In the genomic region with DNA sequence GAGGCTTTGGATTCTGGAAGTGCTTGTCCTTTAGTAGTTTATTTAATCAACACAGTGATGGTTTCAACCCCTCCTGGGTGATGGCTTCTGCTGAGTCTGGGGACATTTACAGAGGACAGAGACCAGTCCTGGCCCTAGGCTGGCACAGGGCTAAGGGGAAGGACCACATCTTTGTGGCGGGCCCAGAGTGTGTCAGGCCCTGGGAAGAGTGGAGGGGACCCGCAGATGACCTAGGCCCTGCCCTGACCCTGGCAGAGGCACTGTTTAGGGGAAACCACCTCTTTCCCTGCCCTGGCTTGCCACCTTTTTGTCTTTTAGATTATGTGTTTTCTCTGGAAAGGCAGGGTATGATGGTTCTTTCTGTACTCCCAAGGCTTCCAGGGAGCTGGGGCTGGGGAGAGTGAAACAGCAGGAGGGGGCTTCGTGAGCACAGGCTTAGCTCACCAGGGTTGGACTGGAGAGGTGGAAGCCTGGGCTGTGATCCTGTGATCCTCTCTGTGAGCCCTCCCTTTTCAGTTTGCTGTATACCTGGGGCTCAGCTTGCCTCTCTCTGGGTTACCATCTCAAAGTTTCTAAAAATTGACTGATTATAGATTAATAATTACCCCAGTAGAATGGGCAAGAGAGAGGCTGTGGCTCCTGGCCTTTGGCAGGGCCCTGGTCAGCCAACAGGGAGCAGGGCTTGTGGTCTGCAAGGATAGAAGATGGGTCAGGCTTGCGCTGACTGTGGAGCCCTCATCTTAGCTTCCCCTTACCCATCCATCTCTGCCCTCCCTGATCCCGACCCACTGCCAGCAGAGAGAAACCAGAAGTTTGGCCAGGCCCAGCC, we compare ENCODE assay signal across 15 cellular contexts. TPM values are rescaled to one million over a fixed set of nuclear protein-coding genes. Genes with fewer than 3 reads are reported as not detected.
A peak's percentile ranks its signal among the peaks of the same experiment; 100 is the strongest.
DNase-seq lines count a peak whose midpoint lies in the region; ATAC-seq and TF ChIP-seq lines count a peak whose summit lies in the region.
"Had no signal": no experiment of that assay in that cellular context is flagged by ENCODE, and none has a peak within 500 bp of the region (broad histone marks: within the 10 kb centered on the region; RNA-seq: fewer than 3 reads in every experiment).

No MANE protein-coding gene starts in this region.

- BruUV-seq in Caco-2 (replicated peaks; lab: Mats Ljungman, UMichigan), result no TSS peak

- H3K4me1 Mint-ChIP-seq in Caco-2 (ENCODE audit: low read depth, unreplicated experiment), result peaks cover 52% of the 10 kb centered on the region
- no peaks in the 10 kb centered on the region for H3K4me1 Mint-ChIP-seq in CD8-positive, alpha-beta T cell (ENCODE audit: low read depth)
- H3K4me1 Mint-ChIP-seq: activated naive CD8-positive, alpha-beta T cell treated with anti-CD3 and anti-CD28 coated beads for 36 hours had no signal

- H3K4me1 ChIP-seq in Caco-2 (peaks cover 71% of the 10 kb centered on the region), adipocyte (ENCODE audit: control insufficient read depth, insufficient read depth, low read length) (peaks cover 56% of the 10 kb centered on the region), skeletal muscle tissue (ENCODE audit: control insufficient read depth in 3 of 3, insufficient read depth in 3 of 3, low read length in 3 of 3) (peaks cover 83 to 97% (median 91%) of the 10 kb centered on the region in 3 donors)
- H3K4me1 ChIP-seq in CD8-positive, alpha-beta T cell (ENCODE audit: insufficient read depth, low read length), result no peaks in the 10 kb centered on the region

- H3K27ac ChIP-seq in skeletal muscle tissue (ENCODE audit: low read depth, low read length), result peak overlapping the region; percentile 92
- no peak overlapping the region for H3K27ac ChIP-seq in CD8-positive, alpha-beta T cell (ENCODE audit: low read depth, low read length)
- H3K27ac ChIP-seq: neutrophil had no signal

- H3K9me3 ChIP-seq in Caco-2 (no peaks in the 10 kb centered on the region), adipocyte (ENCODE audit: control insufficient read depth, low read length) (no peaks in the 10 kb centered on the region), skeletal muscle tissue (ENCODE audit: control insufficient read depth in 3 of 3, low read length in 3 of 3) (no peaks in the 10 kb centered on the region)
- no peaks in the 10 kb centered on the region for H3K9me3 ChIP-seq in CD8-positive, alpha-beta T cell (ENCODE audit: low read length)
- H3K9me3 ChIP-seq: neutrophil had no signal

- peak overlapping the region; percentile 39 for H3K4me3 Mint-ChIP-seq in Caco-2 (ENCODE audit: unreplicated experiment)
- no peak overlapping the region for H3K4me3 Mint-ChIP-seq in CD8-positive, alpha-beta T cell
- H3K4me3 Mint-ChIP-seq: activated naive CD8-positive, alpha-beta T cell treated with anti-CD3 and anti-CD28 coated beads for 36 hours had no signal

- H3K9ac ChIP-seq in adipocyte (ENCODE audit: low read length), result peak overlapping the region; percentile 1
- peak overlapping the region; percentile 47 to 88 (median 50) for H3K9ac ChIP-seq in skeletal muscle tissue (ENCODE audit: low read depth in 1 of 3, low read length in 3 of 3)
- H3K9ac ChIP-seq: GM23248 had no signal

- no peak for TF ChIP-seq CTCF in Caco-2 (IDR thresholded peaks at IDR 0.05; ENCODE audit: insufficient read depth in 1 of 2, low read depth in 1 of 2, low read length in 1 of 2, severe bottlenecking in 1 of 2, unreplicated experiment in 1 of 2)
- TF ChIP-seq CTCF in CD8-positive, alpha-beta T cell (IDR thresholded peaks at IDR 0.05), result no peak

- H3K4me3 ChIP-seq in Caco-2 (ENCODE audit: low read depth, low read length) (no peak overlapping the region), adipocyte (ENCODE audit: low read length) (no peak overlapping the region), skeletal muscle tissue (ENCODE audit: low read length in 3 of 3) (peak overlapping the region in 1 of 3 donors; percentile 9)
- no peak overlapping the region for H3K4me3 ChIP-seq in CD8-positive, alpha-beta T cell (ENCODE audit: low read depth, low read length)
- H3K4me3 ChIP-seq: K562 had no signal

- peak overlapping the region; percentile 79 for H3K27ac Mint-ChIP-seq in Caco-2 (ENCODE audit: unreplicated experiment)
- H3K27ac Mint-ChIP-seq in CD8-positive, alpha-beta T cell, result no peak overlapping the region
- H3K27ac Mint-ChIP-seq: activated naive CD8-positive, alpha-beta T cell treated with anti-CD3 and anti-CD28 coated beads for 36 hours had no signal

- H3K27me3 ChIP-seq in Caco-2 (replicated peaks; ENCODE audit: control insufficient read depth, insufficient read depth, low read length) (no peaks in the 10 kb centered on the region), adipocyte (replicated peaks; ENCODE audit: control insufficient read depth, insufficient read depth, low read length) (no peaks in the 10 kb centered on the region), skeletal muscle tissue (ENCODE audit: control insufficient read depth in 3 of 3, insufficient read depth in 3 of 3, low read length in 3 of 3) (no peaks in the 10 kb centered on the region)
- no peaks in the 10 kb centered on the region for H3K27me3 ChIP-seq in CD8-positive, alpha-beta T cell (ENCODE audit: insufficient read depth, low read length)

- no peaks in the 10 kb centered on the region for H3K36me3 ChIP-seq in Caco-2 (ENCODE audit: control insufficient read depth, insufficient read depth, low read length)
- H3K36me3 ChIP-seq in adipocyte (ENCODE audit: control insufficient read depth, insufficient read depth, low read length, severe bottlenecking), result no peaks in the 10 kb centered on the region
- H3K36me3 ChIP-seq in skeletal muscle tissue (ENCODE audit: control insufficient read depth in 3 of 3, insufficient read depth in 3 of 3, low read length in 3 of 3), result peaks cover 4 to 12% (median 10%) of the 10 kb centered on the region in 3 donors
- H3K36me3 ChIP-seq in CD8-positive, alpha-beta T cell (ENCODE audit: insufficient read depth, low read length), result no peaks in the 10 kb centered on the region
- H3K36me3 ChIP-seq: neutrophil had no signal

- H3K27me3 Mint-ChIP-seq in Caco-2 (ENCODE audit: insufficient read depth, unreplicated experiment), result no peaks in the 10 kb centered on the region
- H3K27me3 Mint-ChIP-seq in CD8-positive, alpha-beta T cell (ENCODE audit: low read depth), result peaks cover 23% of the 10 kb centered on the region

- POLR2A ChIA-PET in Caco-2 (lab: Charles Lee), result interaction anchor here (1.0 kb wide), 1 partner anchor 62 kb away, joined by 3 read pairs; the partner anchor contains the start of gene RBM22
- POLR2A ChIA-PET in CD8-positive, alpha-beta T cell (lab: Charles Lee), result interaction anchor here (0.6 kb wide), 1 partner anchor 241 kb away, joined by 4 read pairs; no protein-coding TSS in a partner anchor

- H3K36me3 Mint-ChIP-seq in Caco-2 (ENCODE audit: insufficient read depth, unreplicated experiment), result peaks cover 15% of the 10 kb centered on the region
- H3K36me3 Mint-ChIP-seq in CD8-positive, alpha-beta T cell, result no peaks in the 10 kb centered on the region
- H3K36me3 Mint-ChIP-seq: activated naive CD8-positive, alpha-beta T cell treated with anti-CD3 and anti-CD28 coated beads for 36 hours had no signal

- CTCF ChIA-PET in Caco-2 (lab: Charles Lee), result interaction anchor here (0.6 kb wide), 1 partner anchor 117 kb away, joined by 3 read pairs; no protein-coding TSS in a partner anchor
- CTCF ChIA-PET in CD8-positive, alpha-beta T cell (lab: Charles Lee), result no interaction called here

- no peaks in the 10 kb centered on the region for H3K9me3 Mint-ChIP-seq in Caco-2 (ENCODE audit: unreplicated experiment)
- H3K9me3 Mint-ChIP-seq in CD8-positive, alpha-beta T cell, result no peaks in the 10 kb centered on the region
- H3K9me3 Mint-ChIP-seq: activated naive CD8-positive, alpha-beta T cell treated with anti-CD3 and anti-CD28 coated beads for 36 hours had no signal

- ATAC-seq in left lobe of liver (peak; percentile 69), HG02642 (IDR thresholded peaks at IDR 0.05; ENCODE audit: poor library complexity, unreplicated experiment) (no peak), HG03469 (IDR thresholded peaks at IDR 0.05; ENCODE audit: unreplicated experiment) (no peak)
- ATAC-seq in CD8-positive, alpha-beta T cell, result no peak
- ATAC-seq: K562 had no signal

- intact Hi-C loops in Caco-2 (cut with micrococcal nuclease; ENCODE audit: unreplicated experiment), result no loop called here
- intact Hi-C loops in CD8-positive, alpha-beta T cell (cut with DNase I, micrococcal nuclease), result no loop called here

- DNase-seq in Caco-2 (no peak), adipocyte (ENCODE audit: low read depth) (no peak), left lobe of liver (ENCODE audit: low spot score) (peak; percentile 75), NCI-H1694 (lab: John Stamatoyannopoulos, UW) (no peak)
- DNase-seq in CD8-positive, alpha-beta T cell, result no peak
- DNase-seq: activated naive CD8-positive, alpha-beta T cell treated with anti-CD3 and anti-CD28 coated beads for 36 hours; C1 segment of cervical spinal cord; effector memory CD4-positive, alpha-beta T cell; GM23248; NCI-H2029 treated with DMSO at 0.1 percent for 48 hours had no signal

RNA-seq across cellular contexts. Expression of gene SYNPO, which starts 1.8 kb away (rescaled TPM):
- 22.4 and 25.1 TPM in 2 replicates for total RNA-seq in Caco-2 (2022)
- total RNA-seq in left lobe of liver, result 51.7 TPM
- total RNA-seq in skeletal muscle tissue, result 6.3 TPM
- total RNA-seq in CD8-positive, alpha-beta T cell, result under 1 TPM; 0.06 to 0.14 TPM

RNA-seq across cellular contexts. Expression of gene MYOZ3, which starts 22.3 kb away (rescaled TPM):
- not detected in 2 replicates for total RNA-seq in Caco-2 (2022)
- total RNA-seq in left lobe of liver, result 0.18 TPM
- 4.7 TPM for total RNA-seq in skeletal muscle tissue
- total RNA-seq in CD8-positive, alpha-beta T cell, result not detected
- total RNA-seq: K562 had no signal
